ENCODE assay signal across 12 cellular contexts in the genomic region with DNA sequence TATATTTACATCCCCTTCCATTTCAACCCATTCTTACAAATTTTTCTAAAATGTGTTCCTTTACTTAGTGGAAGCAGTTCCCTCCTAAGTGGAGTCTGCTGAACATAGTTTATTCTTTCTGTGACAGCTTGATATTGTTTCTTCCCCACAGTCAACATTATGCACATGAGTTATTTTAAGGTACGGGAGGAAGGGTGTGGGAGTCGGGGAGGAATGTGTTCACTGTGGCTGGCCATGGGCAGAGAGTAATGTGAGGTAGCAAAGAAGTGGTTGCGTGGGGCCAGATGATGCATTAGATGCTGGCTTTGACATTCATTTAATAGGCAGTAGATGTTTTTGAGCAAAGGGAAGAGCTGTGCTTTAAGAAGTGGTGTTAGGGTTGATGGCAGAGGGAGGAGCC.
A peak's percentile ranks its signal among the peaks of the same experiment; 100 is the strongest.
DNase-seq lines count a peak whose midpoint lies in the region; ATAC-seq and TF ChIP-seq lines count a peak whose summit lies in the region.
"Had no signal": no experiment of that assay in that cellular context is flagged by ENCODE, and none has a peak within 500 bp of the region (broad histone marks: within the 10 kb centered on the region; RNA-seq: fewer than 3 reads in every experiment).

No MANE protein-coding gene starts in this region.

- H3K36me3 Mint-ChIP-seq in brain (no peaks in the 10 kb centered on the region), immature natural killer cell (no peaks in the 10 kb centered on the region)
- H3K36me3 Mint-ChIP-seq: stimulated activated naive B cell treated with anti-CD40 and anti-IgM and Interleukin-4, amounts not matched to agents 10 μg/mL and 1 μg/mL and 100 μg/mL, for 72 hours had no signal

- H3K27me3 Mint-ChIP-seq in brain = no peaks in the 10 kb centered on the region
- H3K27me3 Mint-ChIP-seq in immature natural killer cell (ENCODE audit: low read depth in 3 of 3) = no peaks in the 10 kb centered on the region
- H3K27me3 Mint-ChIP-seq: stimulated activated naive B cell treated with anti-CD40 and anti-IgM and Interleukin-4, amounts not matched to agents 10 μg/mL and 1 μg/mL and 100 μg/mL, for 72 hours had no signal

- H3K4me2 ChIP-seq in GM23248 (ENCODE audit: unreplicated experiment) = no peak overlapping the region
- peak overlapping the region; percentile 69 for H3K4me2 ChIP-seq in skeletal muscle satellite cell (ENCODE audit: low read length)
- H3K4me2 ChIP-seq: GM23338 had no signal

- no peaks in the 10 kb centered on the region for H3K9me2 ChIP-seq in GM23248 (ENCODE audit: insufficient read depth)

- WGBS in GM23248 (ENCODE audit: low coverage in 1 of 2, low lambda C conversion rate in 2 of 2, missing lambda C conversion rate in 2 of 2), 2 experiments = 78 to 80% methylated on average over 3 of the region's 3 CpGs

- H3K36me3 ChIP-seq in GM23248 (ENCODE audit: low read depth) (no peaks in the 10 kb centered on the region), skeletal muscle satellite cell (ENCODE audit: insufficient read depth, low read length) (no peaks in the 10 kb centered on the region), Peyer's patch (no peaks in the 10 kb centered on the region), MG63 (no peaks in the 10 kb centered on the region)

- peaks cover 0 to 2% (median 0%) of the 10 kb centered on the region in 5 experiments for H3K9me3 Mint-ChIP-seq in brain
- no peaks in the 10 kb centered on the region for H3K9me3 Mint-ChIP-seq in immature natural killer cell
- H3K9me3 Mint-ChIP-seq: GM23338; stimulated activated naive B cell treated with anti-CD40 and anti-IgM and Interleukin-4, amounts not matched to agents 10 μg/mL and 1 μg/mL and 100 μg/mL, for 72 hours had no signal

- peak overlapping the region; percentile 100 for H3K27ac ChIP-seq in GM23248
- peak overlapping the region in 2 of 4 donors; percentile 81 to 84 for H3K27ac ChIP-seq in Peyer's patch

- H3K4me3 Mint-ChIP-seq in brain (peak overlapping the region in 2 of 5 experiments; percentile 9 to 23), immature natural killer cell (peak overlapping the region in 3 of 5 donors; percentile 1 to 55 (median 15))
- H3K4me3 Mint-ChIP-seq: activated CD8-positive, alpha-beta T cell treated with anti-CD3 and anti-CD28 coated beads, Interleukin-2, amount 10 ng/mL, durations not matched to agents 7 days and 5 days; GM23338; stimulated activated naive B cell treated with anti-CD40 and anti-IgM and Interleukin-4, amounts not matched to agents 10 μg/mL and 1 μg/mL and 100 μg/mL, for 72 hours had no signal

- H3K27me3 ChIP-seq in GM23248 (replicated peaks; ENCODE audit: insufficient read depth) (no peaks in the 10 kb centered on the region), skeletal muscle satellite cell (ENCODE audit: control insufficient read depth, insufficient read depth, low read length) (no peaks in the 10 kb centered on the region), Peyer's patch (no peaks in the 10 kb centered on the region), MG63 (no peaks in the 10 kb centered on the region)

- peaks cover 35% of the 10 kb centered on the region for H3F3A ChIP-seq in GM23248 (ENCODE audit: insufficient read depth)

- TF ChIP-seq POLR2A in Peyer's patch (IDR thresholded peaks at IDR 0.05) = no peak

- DNase-seq in GM23248 (peak; percentile 15), immature natural killer cell (no peak), Peyer's patch (no peak), MV-4-11 (lab: John Stamatoyannopoulos, UW) (no peak), MG63 (no peak)
- DNase-seq: activated CD8-positive, alpha-beta T cell treated with anti-CD3 and anti-CD28 coated beads, Interleukin-2, amount 10 ng/mL, durations not matched to agents 7 days and 5 days; SIG-M5; stimulated activated naive B cell treated with anti-CD40 and anti-IgM and Interleukin-4, amounts not matched to agents 10 μg/mL and 1 μg/mL and 100 μg/mL, for 72 hours had no signal

- no peak overlapping the region for H3K4me3 ChIP-seq in GM23248
- H3K4me3 ChIP-seq in skeletal muscle satellite cell (ENCODE audit: low read length) = peak overlapping the region; percentile 21
- H3K4me3 ChIP-seq in Peyer's patch = no peak overlapping the region
- no peak overlapping the region for H3K4me3 ChIP-seq in MG63
- H3K4me3 ChIP-seq: GM23338 had no signal

- H3K9ac ChIP-seq in GM23248 = peak overlapping the region; percentile 94
- H3K9ac ChIP-seq in skeletal muscle satellite cell (ENCODE audit: low read depth, low read length) = peak overlapping the region; percentile 78

- no peak for ATAC-seq in GM21447 (IDR thresholded peaks at IDR 0.05; ENCODE audit: unreplicated experiment)
- ATAC-seq: activated CD8-positive, alpha-beta T cell treated with anti-CD3 and anti-CD28 coated beads, Interleukin-2, amount 10 ng/mL, durations not matched to agents 7 days and 5 days had no signal

- TF ChIP-seq CTCF in brain (conservative IDR thresholded peaks at IDR 0.05) = no peak
- TF ChIP-seq CTCF in Peyer's patch (IDR thresholded peaks at IDR 0.05) = no peak

- no peak overlapping the region for H2AFZ ChIP-seq in GM23248

- H3K4me1 Mint-ChIP-seq in brain = peaks cover 48% of the 10 kb centered on the region
- H3K4me1 Mint-ChIP-seq in immature natural killer cell = peaks cover 46 to 60% of the 10 kb centered on the region in 2 donors

- H3K79me2 ChIP-seq in GM23248 (ENCODE audit: insufficient read depth) = no peaks in the 10 kb centered on the region

- H4K20me1 ChIP-seq in GM23248 (ENCODE audit: insufficient read depth) = no peaks in the 10 kb centered on the region

- in situ Hi-C loops in GM23248 (cut with MboI) = no loop called here

- H3K4me1 ChIP-seq in GM23248 (ENCODE audit: insufficient read depth) (peaks cover 42% of the 10 kb centered on the region), skeletal muscle satellite cell (ENCODE audit: control insufficient read depth, insufficient read depth, low read length) (peaks cover 62% of the 10 kb centered on the region), Peyer's patch (peaks cover 0 to 26% (median 0%) of the 10 kb centered on the region in 4 donors)

- peak overlapping the region in 4 of 5 experiments; percentile 46 to 84 (median 72) for H3K27ac Mint-ChIP-seq in brain
- H3K27ac Mint-ChIP-seq in immature natural killer cell = peak overlapping the region in 5 of 6 donors; percentile 6 to 79 (median 63)
- H3K27ac Mint-ChIP-seq: activated CD8-positive, alpha-beta T cell treated with anti-CD3 and anti-CD28 coated beads, Interleukin-2, amount 10 ng/mL, durations not matched to agents 7 days and 5 days; GM23338; stimulated activated naive B cell treated with anti-CD40 and anti-IgM and Interleukin-4, amounts not matched to agents 10 μg/mL and 1 μg/mL and 100 μg/mL, for 72 hours had no signal

- no peaks in the 10 kb centered on the region for H3K9me3 ChIP-seq in GM23248 (ENCODE audit: low read depth)
- H3K9me3 ChIP-seq in skeletal muscle satellite cell (replicated peaks; ENCODE audit: low read length) = no peaks in the 10 kb centered on the region
- no peaks in the 10 kb centered on the region for H3K9me3 ChIP-seq in Peyer's patch
- no peaks in the 10 kb centered on the region for H3K9me3 ChIP-seq in MG63
